In genomic region chr2:237026981-237027711, GRCh38 we compare ENCODE assay signal across 8 cellular contexts. TPM values are rescaled to one million over a fixed set of nuclear protein-coding genes. Genes with fewer than 3 reads are reported as not detected.
A peak's percentile ranks its signal among the peaks of the same experiment; 100 is the strongest.
DNase-seq lines count a peak whose midpoint lies in the region; ATAC-seq and TF ChIP-seq lines count a peak whose summit lies in the region.
"Had no signal": no experiment of that assay in that cellular context is flagged by ENCODE, and none has a peak within 500 bp of the region (broad histone marks: within the 10 kb centered on the region; RNA-seq: fewer than 3 reads in every experiment).

No MANE protein-coding gene starts in this region.

- peak; percentile 60 for DNase-seq in NCI-H1092 treated with DMSO at 0.1 percent for 48 hours (lab: John Stamatoyannopoulos, UW)
- peak; percentile 21 for DNase-seq in SKM-1 (lab: John Stamatoyannopoulos, UW; ENCODE audit: unreplicated experiment)
- DNase-seq in T47D (ENCODE audit: low read depth in 1 of 2, low spot score in 1 of 2), result peak; percentile 33 to 75
- DNase-seq in immature natural killer cell, result peak; percentile 3 to 9 (median 7)
- peak; percentile 56 for DNase-seq in stimulated activated CD4-positive, alpha-beta T cell treated with anti-CD3 and anti-CD28 coated beads, Interleukin-15, amount 100 ng/mL, for 24 hours

- H3K4me3 Mint-ChIP-seq in immature natural killer cell, result no peak overlapping the region
- H3K4me3 Mint-ChIP-seq: central memory CD8-positive, alpha-beta T cell had no signal

- no peaks in the 10 kb centered on the region for H3K4me1 Mint-ChIP-seq in immature natural killer cell
- H3K4me1 Mint-ChIP-seq: central memory CD8-positive, alpha-beta T cell had no signal

- in situ Hi-C loops in T47D (cut with HindIII; ENCODE audit: low pct_unique_long_range_greater_than_20kb, low sequenced_read_pairs), result no loop called here

- peaks cover 0 to 4% (median 4%) of the 10 kb centered on the region in 3 donors for H3K27me3 Mint-ChIP-seq in immature natural killer cell (ENCODE audit: low read depth in 3 of 3)
- H3K27me3 Mint-ChIP-seq: central memory CD8-positive, alpha-beta T cell had no signal

- H3K27ac Mint-ChIP-seq in immature natural killer cell, result no peak overlapping the region

- ATAC-seq in GM18517 (IDR thresholded peaks at IDR 0.05; ENCODE audit: unreplicated experiment), result no peak

- H3K36me3 Mint-ChIP-seq in immature natural killer cell, result no peaks in the 10 kb centered on the region

- TF ChIP-seq CTCF in GM12872 (IDR thresholded peaks at IDR 0.05; ENCODE audit: insufficient read depth, low read depth, low read length), result peak; percentile 81

- H3K9me3 Mint-ChIP-seq in immature natural killer cell, result no peaks in the 10 kb centered on the region
- H3K9me3 Mint-ChIP-seq: central memory CD8-positive, alpha-beta T cell had no signal

RNA-seq across cellular contexts. Expression of gene COPS8, which starts 58.5 kb away (rescaled TPM):
- polyA plus RNA-seq in immature natural killer cell, result 100 to 1,000 TPM in 1 of 3 donors, 10 to 100 TPM in 2; 78.8 to 104 (median 81.9) TPM

Comparison
In these comparisons a context has a peak if more than half of its experiments do, and no peak if none do; other contexts are left out.
1. DNase-seq: peak in every context shown above with its lines; median percentile 60 in NCI-H1092 treated with DMSO at 0.1 percent for 48 hours; 56 in stimulated activated CD4-positive, alpha-beta T cell treated with anti-CD3 and anti-CD28 coated beads, Interleukin-15, amount 100 ng/mL, for 24 hours; 54 in T47D; 21 in SKM-1; 7 in immature natural killer cell.